Comparison of ENCODE assay signal across 22 cellular contexts in the genomic region with DNA sequence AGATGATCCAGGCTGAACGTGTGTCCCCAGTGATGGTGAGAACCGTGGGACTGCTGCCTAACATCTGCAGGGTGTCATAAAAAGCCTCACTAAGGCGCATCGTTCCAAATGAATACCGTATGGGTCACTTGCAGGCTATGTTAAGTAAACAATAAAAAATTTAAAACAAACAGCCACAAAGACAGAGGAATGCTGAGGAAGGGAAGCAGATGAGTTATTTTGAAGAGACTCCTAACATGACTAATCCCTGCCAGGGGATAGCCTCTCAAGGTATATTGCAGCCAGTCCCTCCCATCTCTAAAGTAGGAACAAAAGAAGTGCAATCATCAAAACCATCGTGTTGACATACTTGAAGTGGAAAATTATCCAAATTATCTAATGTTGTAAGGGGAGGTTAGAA.
DNase-seq lines count a peak whose midpoint lies in the region; ATAC-seq and TF ChIP-seq lines count a peak whose summit lies in the region.
"Had no signal": no experiment of that assay in that cellular context is flagged by ENCODE, and none has a peak within 500 bp of the region (broad histone marks: within the 10 kb centered on the region; RNA-seq: fewer than 3 reads in every experiment).

No MANE protein-coding gene starts in this region.

- TF ChIP-seq CTCF in nephron progenitor cell (IDR thresholded peaks at IDR 0.05), result no peak
- TF ChIP-seq CTCF in tibial nerve (IDR thresholded peaks at IDR 0.05), result no peak

- no peak overlapping the region for H3K4me3 Mint-ChIP-seq in nephron progenitor cell
- H3K4me3 Mint-ChIP-seq: activated naive CD8-positive, alpha-beta T cell; activated T-helper 1 cell treated with anti-CD3 and anti-CD28 coated beads, Interleukin-12 subunit alpha, Interleukin-12 subunit beta, Interleukin-2, Interleukin-4 antibody, amounts not matched to agents 30 ng/mL and 10 ng/mL and 1 ng/mL, durations not matched to agents 14 hours and 24 hours and 36 hours; effector memory CD8-positive, alpha-beta T cell; HFFc6; IgD-negative memory B cell; naive B cell; stimulated activated memory B cell treated with anti-CD40 and anti-IgM and Interleukin-4, amounts not matched to agents 10 μg/mL and 1 μg/mL and 100 μg/mL, for 72 hours had no signal

- no peak overlapping the region for H3K4me3 ChIP-seq in tibial nerve
- H3K4me3 ChIP-seq: heart right ventricle, ovary, right lobe of liver had no signal

- H3K9me3 ChIP-seq in tibial nerve, result no peaks in the 10 kb centered on the region
- H3K9me3 ChIP-seq: heart right ventricle, ovary, right lobe of liver had no signal

- peaks cover 20% of the 10 kb centered on the region for H3K9me3 Mint-ChIP-seq in nephron progenitor cell
- H3K9me3 Mint-ChIP-seq: activated T-helper 1 cell treated with anti-CD3 and anti-CD28 coated beads, Interleukin-12 subunit alpha, Interleukin-12 subunit beta, Interleukin-2, Interleukin-4 antibody, amounts not matched to agents 30 ng/mL and 10 ng/mL and 1 ng/mL, durations not matched to agents 14 hours and 24 hours and 36 hours had no signal

- TF ChIP-seq POLR2A in tibial nerve (IDR thresholded peaks at IDR 0.05), result no peak

- no peak overlapping the region for H3K27ac ChIP-seq in tibial nerve
- H3K27ac ChIP-seq: C4-2B, heart right ventricle, ovary, right lobe of liver had no signal

- H3K36me3 Mint-ChIP-seq in nephron progenitor cell (ENCODE audit: low read depth), result peaks cover 9% of the 10 kb centered on the region
- H3K36me3 Mint-ChIP-seq: activated naive CD8-positive, alpha-beta T cell; IgD-negative memory B cell; naive B cell; stimulated activated memory B cell treated with anti-CD40 and anti-IgM and Interleukin-4, amounts not matched to agents 10 μg/mL and 1 μg/mL and 100 μg/mL, for 72 hours had no signal

- H3K4me1 ChIP-seq in tibial nerve, result no peaks in the 10 kb centered on the region
- H3K4me1 ChIP-seq: heart right ventricle, right lobe of liver had no signal

- H3K27ac Mint-ChIP-seq in nephron progenitor cell, result peak overlapping the region; percentile 57
- H3K27ac Mint-ChIP-seq: activated naive CD8-positive, alpha-beta T cell; activated T-helper 1 cell treated with anti-CD3 and anti-CD28 coated beads, Interleukin-12 subunit alpha, Interleukin-12 subunit beta, Interleukin-2, Interleukin-4 antibody, amounts not matched to agents 30 ng/mL and 10 ng/mL and 1 ng/mL, durations not matched to agents 14 hours and 24 hours and 36 hours; effector memory CD8-positive, alpha-beta T cell; HFFc6; IgD-negative memory B cell; naive B cell; stimulated activated memory B cell treated with anti-CD40 and anti-IgM and Interleukin-4, amounts not matched to agents 10 μg/mL and 1 μg/mL and 100 μg/mL, for 72 hours had no signal

- no peaks in the 10 kb centered on the region for H3K36me3 ChIP-seq in tibial nerve
- H3K36me3 ChIP-seq: heart right ventricle, ovary, right lobe of liver had no signal

- WGBS in tibial nerve, 2 donors, result 37 to 48% methylated on average over 6 of the region's 6 CpGs

- H3K4me1 Mint-ChIP-seq in nephron progenitor cell, result peaks cover 54% of the 10 kb centered on the region
- H3K4me1 Mint-ChIP-seq: IgD-negative memory B cell; naive B cell; stimulated activated memory B cell treated with anti-CD40 and anti-IgM and Interleukin-4, amounts not matched to agents 10 μg/mL and 1 μg/mL and 100 μg/mL, for 72 hours had no signal

- peak; percentile 83 for DNase-seq in DMS53 (lab: John Stamatoyannopoulos, UW)
- peak; percentile 17 for DNase-seq in NCI-H1105 treated with DMSO at 0.1 percent for 48 hours (lab: John Stamatoyannopoulos, UW)
- DNase-seq in brain pericyte (ENCODE audit: low read depth, low spot score), result peak; percentile 30
- no peak for DNase-seq in nephron progenitor cell
- DNase-seq in tibial nerve (ENCODE audit: low spot score in 2 of 2), result no peak
- no peak for DNase-seq in posterior vena cava (ENCODE audit: low spot score)
- DNase-seq in NCI-H345 (lab: John Stamatoyannopoulos, UW), result no peak
- DNase-seq: effector memory CD8-positive, alpha-beta T cell; heart right ventricle; HFFc6; MV-4-11; naive B cell; NCI-H2029 treated with DMSO at 0.1 percent for 48 hours; NCI-H510A treated with DMSO at 0.1 percent for 48 hours; ovary; right lobe of liver had no signal

- H3K27me3 ChIP-seq in tibial nerve, result no peaks in the 10 kb centered on the region
- H3K27me3 ChIP-seq: heart right ventricle, ovary, right lobe of liver had no signal

- no peak for ATAC-seq in GM18909 (IDR thresholded peaks at IDR 0.05; ENCODE audit: poor library complexity, unreplicated experiment)
- ATAC-seq: effector memory CD8-positive, alpha-beta T cell; heart right ventricle; right lobe of liver; stimulated activated memory B cell treated with anti-CD40 and anti-IgM and Interleukin-4, amounts not matched to agents 10 μg/mL and 1 μg/mL and 100 μg/mL, for 72 hours had no signal

- intact Hi-C loops in posterior vena cava (cut with DNase I), result no loop called here

- H3K27me3 Mint-ChIP-seq in nephron progenitor cell (ENCODE audit: low read depth, poor library complexity), result no peaks in the 10 kb centered on the region
- H3K27me3 Mint-ChIP-seq: effector memory CD8-positive, alpha-beta T cell; IgD-negative memory B cell; naive B cell; stimulated activated memory B cell treated with anti-CD40 and anti-IgM and Interleukin-4, amounts not matched to agents 10 μg/mL and 1 μg/mL and 100 μg/mL, for 72 hours had no signal

- TF ChIP-seq EP300 in tibial nerve (IDR thresholded peaks at IDR 0.05), result no peak

Comparison
In these comparisons a context has a peak if more than half of its experiments do, and no peak if none do; other contexts are left out.
1. DNase-seq: peak in DMS53 (single experiment), NCI-H1105 treated with DMSO at 0.1 percent for 48 hours (single experiment) and brain pericyte (single experiment); none in nephron progenitor cell (single experiment), tibial nerve (0 of 2), posterior vena cava (single experiment) and NCI-H345 (single experiment).